Comparison of ENCODE assay signal across 8 cellular contexts in genomic region chr7:32495298-32496051, GRCh38.
DNase-seq lines count a peak whose midpoint lies in the region; ATAC-seq and TF ChIP-seq lines count a peak whose summit lies in the region.

TSS of gene AVL9 (plus strand) at chr7:32495489. CDS start at chr7:32495710, 221 bp downstream.

- TF ChIP-seq CTCF in AG09309 (IDR thresholded peaks at IDR 0.05; ENCODE audit: control insufficient read depth, insufficient read depth, low read depth, low read length, missing control alignments), result no peak

- peak; percentile 80 for DNase-seq in AG09309 (ENCODE audit: low read depth)
- peak; percentile 81 for DNase-seq in NCI-H345 treated with DMSO at 0.1 percent for 48 hours (lab: John Stamatoyannopoulos, UW; ENCODE audit: unreplicated experiment)
- DNase-seq in activated CD4-positive, CD25-positive, alpha-beta regulatory T cell treated with anti-CD3 and anti-CD28 coated beads, Interleukin-2, amount 50 U/mL, for 16 hours (ENCODE audit: low read depth, low spot score), result peak; percentile 97
- DNase-seq in central memory CD4-positive, alpha-beta T cell, result peak; percentile 98
- peak; percentile 97 for DNase-seq in iris pigment epithelial cell (ENCODE audit: low read depth)
- DNase-seq in stimulated activated CD4-positive, alpha-beta T cell treated with anti-CD3 and anti-CD28 coated beads, Interleukin-12 subunit alpha, Interleukin-12 subunit beta, amount 100 ng/mL, for 24 hours (ENCODE audit: low read depth in 2 of 2), result peak; percentile 98 to 99

- ATAC-seq in GM19035 (IDR thresholded peaks at IDR 0.05; ENCODE audit: unreplicated experiment) (peak; percentile 95), HG03342 (IDR thresholded peaks at IDR 0.05; ENCODE audit: unreplicated experiment) (peak; percentile 95)

- peak within 1 kb of the TSS; percentile 97 for H3K4me3 ChIP-seq in AG09309 (ENCODE audit: control insufficient read depth, low read depth, low read length)

Comparison
In these comparisons a context has a peak if more than half of its experiments do, and no peak if none do; other contexts are left out.
1. Peak in every context shown above with its lines: DNase-seq, ATAC-seq and H3K4me3 ChIP-seq.